ENCODE assay signal across 12 cellular contexts in genomic region chr1:180510882-180511281, GRCh38. TPM values are rescaled to one million over a fixed set of nuclear protein-coding genes. Genes with fewer than 3 reads are reported as not detected.
"Had no signal": no experiment of that assay in that cellular context is flagged by ENCODE, and none has a peak within 500 bp of the region (broad histone marks: within the 10 kb centered on the region; RNA-seq: fewer than 3 reads in every experiment).

No MANE protein-coding gene starts in this region.

- H3K9me3 ChIP-seq: HAP-1 had no signal

- DNase-seq: GM23248, GOT3, H7, H9, HCEC 1CT, HFFc6 had no signal

- H3K4me3 ChIP-seq: GM23248, GM23338, HAP-1 had no signal

- H2AFZ ChIP-seq: GM23248, GM23338 had no signal

- H3K27ac ChIP-seq: GM23248 had no signal

- H3K36me3 ChIP-seq: HAP-1 had no signal

- H3K4me2 ChIP-seq: GM23338 had no signal

- ATAC-seq: GM23338, HCT116 had no signal

- FAIRE-seq: H1, H54 had no signal

- H3K9ac ChIP-seq: GM23248 had no signal

RNA-seq across cellular contexts. Expression of gene OVAAL, which starts 47.9 kb away (rescaled TPM):
- total RNA-seq: GM23248, GM23338, H1, H4, H7, H9, HFFc6 had no signal
